In genomic region chr3:55486857-55487375, GRCh38 we compare ENCODE assay signal across 8 cellular contexts. TPM values are rescaled to one million over a fixed set of nuclear protein-coding genes. Genes with fewer than 3 reads are reported as not detected.
DNase-seq lines count a peak whose midpoint lies in the region; ATAC-seq, FAIRE-seq and TF ChIP-seq lines count a peak whose summit lies in the region.

Gene WNT5A, minus strand, starts transcription at chr3:55487306. Its CDS starts 321 bp downstream, at chr3:55486985.

- H3K79me1 ChIP-seq in H1 (ENCODE audit: low read depth, low read length) = no peaks in the 10 kb centered on the region

- TF ChIP-seq POLR2A in H1 (IDR thresholded peaks at IDR 0.05; ENCODE audit: control extremely low read depth in 1 of 2, low read depth in 2 of 2, low read length in 2 of 2) = no peak

- no peak within 1 kb of the TSS for H3K14ac ChIP-seq in H1 (ENCODE audit: insufficient read length)

- H3K23me2 ChIP-seq in H1 (ENCODE audit: low read depth, low read length) = peaks cover 54% of the 10 kb centered on the region

- H3K18ac ChIP-seq in H1 (ENCODE audit: extremely low read depth, low read length) = peak within 1 kb of the TSS; percentile 88

- H3K27me3 Mint-ChIP-seq in mesothelial cell of epicardium (ENCODE audit: low read depth) = peaks cover 37% of the 10 kb centered on the region
- H3K27me3 Mint-ChIP-seq in CD8-positive, alpha-beta memory T cell = peaks cover 53 to 73% of the 10 kb centered on the region in 2 donors

- H3K4me1 ChIP-seq in OCI-LY1 (ENCODE audit: insufficient read depth, low read length, severe bottlenecking) (peaks cover 29% of the 10 kb centered on the region), H1 (replicated peaks in 1 of 4; ENCODE audit: control insufficient read depth in 3 of 4, insufficient read depth in 4 of 4, low read length in 3 of 4) (peaks cover 6 to 31% (median 18%) of the 10 kb centered on the region in 4 experiments), aorta (ENCODE audit: control insufficient read depth in 1 of 2, insufficient read depth in 2 of 2, low read length in 2 of 2) (no peaks in the 10 kb centered on the region)
- H3K4me1 ChIP-seq in CD8-positive, alpha-beta memory T cell (ENCODE audit: insufficient read depth, low read length) = no peaks in the 10 kb centered on the region

- H4K91ac ChIP-seq in H1 (replicated peaks; ENCODE audit: insufficient read length, low read length) = peak within 1 kb of the TSS; percentile 78

- H4K8ac ChIP-seq in H1 (ENCODE audit: extremely low read depth, insufficient read depth, low read length) = no peak within 1 kb of the TSS; the same call in 1 of the 2 replicates

- no peak within 1 kb of the TSS for H3K56ac ChIP-seq in H1 (replicated peaks; ENCODE audit: insufficient read length, low read depth, low read length)

- no peak for FAIRE-seq in H1 (lab: Jason Lieb, UNC)

- no peak within 1 kb of the TSS; the same call in 1 of the 2 replicates for H2BK5ac ChIP-seq in H1 (ENCODE audit: low read depth, low read length)

- POLR2A ChIA-PET in H1 (lab: Charles Lee; ENCODE audit: partially characterized antibody) = no interaction called here
- POLR2A ChIA-PET in CD8-positive, alpha-beta memory T cell (lab: Charles Lee) = no interaction called here

- H3K27ac ChIP-seq in OCI-LY1 (ENCODE audit: low read depth, low read length, poor library complexity, severe bottlenecking) (peak within 1 kb of the TSS; percentile 76), H1 (ENCODE audit: low read depth, low read length) (no peak within 1 kb of the TSS), aorta (ENCODE audit: low read depth in 1 of 2, low read length in 2 of 2) (no peak within 1 kb of the TSS)
- no peak within 1 kb of the TSS for H3K27ac ChIP-seq in CD8-positive, alpha-beta memory T cell (ENCODE audit: low read depth, low read length)

- H2AFZ ChIP-seq in OCI-LY1 (ENCODE audit: low read length) (no peak within 1 kb of the TSS), H1 (ENCODE audit: low read length) (0 out of 2 replicates have a peak within 1 kb of the TSS, but pooled peaks have one; percentile 46)

- H3K27me3 ChIP-seq in OCI-LY1 (ENCODE audit: insufficient read depth, low read length) = no peaks in the 10 kb centered on the region
- H3K27me3 ChIP-seq in H1 (replicated peaks in 1 of 4; ENCODE audit: control insufficient read depth in 3 of 4, extremely low read depth in 1 of 4, insufficient read depth in 3 of 4, low read length in 3 of 4) = peaks cover 25 to 82% (median 68%) of the 10 kb centered on the region in 4 experiments
- H3K27me3 ChIP-seq in aorta (ENCODE audit: control insufficient read depth in 1 of 2, insufficient read depth in 2 of 2, low read length in 1 of 2) = no peaks in the 10 kb centered on the region
- H3K27me3 ChIP-seq in CD8-positive, alpha-beta memory T cell (ENCODE audit: insufficient read depth, low read length, poor library complexity, severe bottlenecking) = no peaks in the 10 kb centered on the region

- no peak within 1 kb of the TSS for H2AK5ac ChIP-seq in H1 (ENCODE audit: low read depth, low read length)

- no peak for TF ChIP-seq EP300 in H1 (IDR thresholded peaks at IDR 0.05; ENCODE audit: borderline replicate concordance in 1 of 2, low read depth in 2 of 2, low read length in 2 of 2)

- no peaks in the 10 kb centered on the region for H3K9me3 Mint-ChIP-seq in mesothelial cell of epicardium
- peaks cover 0 to 14% (median 7%) of the 10 kb centered on the region in 5 donors for H3K9me3 Mint-ChIP-seq in CD8-positive, alpha-beta memory T cell

- H3K9me2 ChIP-seq in OCI-LY1 (ENCODE audit: low read depth, low read length) = no peaks in the 10 kb centered on the region

- no peaks in the 10 kb centered on the region for H3K36me3 Mint-ChIP-seq in mesothelial cell of epicardium
- peaks cover 0 to 5% (median 0%) of the 10 kb centered on the region in 3 donors for H3K36me3 Mint-ChIP-seq in CD8-positive, alpha-beta memory T cell

- TF ChIP-seq CTCF in OCI-LY1 (IDR thresholded peaks at IDR 0.05; ENCODE audit: low read length) = no peak
- TF ChIP-seq CTCF in H1 (IDR thresholded peaks at IDR 0.05; ENCODE audit: control extremely low read depth in 1 of 3, insufficient read depth in 1 of 3, low read depth in 1 of 3, low read length in 3 of 3) = no peak
- TF ChIP-seq CTCF in mesothelial cell of epicardium (IDR thresholded peaks at IDR 0.05; ENCODE audit: unreplicated experiment) = no peak

- CTCF ChIA-PET in H1 (lab: Charles Lee; ENCODE audit: partially characterized antibody) = interaction anchor here (0.9 to 2.8 kb wide), 11 partner anchors 10 to 413 kb away, joined by 3 to 18 read pairs (median 3); no protein-coding TSS in a partner anchor
- CTCF ChIA-PET in CD8-positive, alpha-beta memory T cell (lab: Charles Lee) = no interaction called here

- no peak within 1 kb of the TSS for H3K23ac ChIP-seq in H1 (ENCODE audit: insufficient read length)

- no peaks in the 10 kb centered on the region for H3K9me3 ChIP-seq in OCI-LY1 (ENCODE audit: low read length)
- H3K9me3 ChIP-seq in H1 (ENCODE audit: insufficient read depth in 2 of 2, low read depth in 1 of 2, low read length in 1 of 2) = no peaks in the 10 kb centered on the region
- H3K9me3 ChIP-seq in aorta (ENCODE audit: control insufficient read depth, low read length) = no peaks in the 10 kb centered on the region
- H3K9me3 ChIP-seq in CD8-positive, alpha-beta memory T cell (ENCODE audit: low read length) = no peaks in the 10 kb centered on the region

- H3K36me3 ChIP-seq in OCI-LY1 (ENCODE audit: insufficient read depth, low read length) (no peaks in the 10 kb centered on the region), H1 (ENCODE audit: control insufficient read depth in 2 of 4, insufficient read depth in 4 of 4, low read length in 3 of 4) (no peaks in the 10 kb centered on the region), aorta (ENCODE audit: control insufficient read depth in 1 of 2, insufficient read depth in 2 of 2, low read length in 1 of 2) (no peaks in the 10 kb centered on the region)
- no peaks in the 10 kb centered on the region for H3K36me3 ChIP-seq in CD8-positive, alpha-beta memory T cell (ENCODE audit: insufficient read depth, low read length)

- peak within 1 kb of the TSS; percentile 13; the same call in 1 of the 2 replicates for H2BK20ac ChIP-seq in H1 (ENCODE audit: low read length)

- intact Hi-C loops in aorta (cut with DNase I) = loop anchor here in 1 of 2 donors (10.0 kb wide), 1 partner anchor 1008 kb away; no protein-coding TSS in a partner anchor

- peak within 1 kb of the TSS; percentile 71; the same call in 1 of the 2 replicates for H2BK12ac ChIP-seq in H1 (ENCODE audit: low read depth, low read length)

- TF ChIP-seq RAD21 in H1 (IDR thresholded peaks at IDR 0.05 in 1 of 2, conservative IDR thresholded peaks at IDR 0.05 in 1 of 2; ENCODE audit: low read depth in 2 of 2, low read length in 2 of 2) = no peak; a peak in 1 of 4 replicates

- H4K5ac ChIP-seq in H1 (ENCODE audit: insufficient read length, low read depth, low read length) = peak within 1 kb of the TSS; percentile 36

- no peaks in the 10 kb centered on the region for H3F3A ChIP-seq in OCI-LY1 (ENCODE audit: insufficient read depth, low read length)

- H3K27ac Mint-ChIP-seq in mesothelial cell of epicardium = peak within 1 kb of the TSS; percentile 97
- H3K27ac Mint-ChIP-seq in CD8-positive, alpha-beta memory T cell = no peak within 1 kb of the TSS

- peak within 1 kb of the TSS; percentile 97 for H3K4me3 Mint-ChIP-seq in mesothelial cell of epicardium
- H3K4me3 Mint-ChIP-seq in CD8-positive, alpha-beta memory T cell = no peak within 1 kb of the TSS

- H3K9ac ChIP-seq in OCI-LY1 (ENCODE audit: low read length) (peak within 1 kb of the TSS; percentile 54; the same call in 1 of the 2 replicates), H1 (replicated peaks in 1 of 4; ENCODE audit: extremely low read depth in 1 of 4, low read depth in 3 of 4, low read length in 3 of 4) (peak within 1 kb of the TSS in 1 of 4 experiments; percentile 62; a peak in 3 of 7 replicates)

- no peak within 1 kb of the TSS for H3K4ac ChIP-seq in H1 (replicated peaks; ENCODE audit: insufficient read length, low read depth, low read length)

- H3K4me1 Mint-ChIP-seq in mesothelial cell of epicardium = peaks cover 67% of the 10 kb centered on the region
- peaks cover 4 to 22% (median 11%) of the 10 kb centered on the region in 3 donors for H3K4me1 Mint-ChIP-seq in CD8-positive, alpha-beta memory T cell

- no peak within 1 kb of the TSS for H2BK120ac ChIP-seq in H1 (replicated peaks; ENCODE audit: low read depth, low read length)

- no peaks in the 10 kb centered on the region for H3K79me2 ChIP-seq in OCI-LY1 (ENCODE audit: insufficient read depth, low read length)
- no peaks in the 10 kb centered on the region for H3K79me2 ChIP-seq in H1 (ENCODE audit: control insufficient read depth in 1 of 2, insufficient read depth in 2 of 2, low read length in 2 of 2)

- H3K4me3 ChIP-seq in GM08714 (ENCODE audit: low read length) (peak within 1 kb of the TSS; percentile 61), OCI-LY1 (ENCODE audit: low read depth, low read length, poor library complexity, severe bottlenecking) (peak within 1 kb of the TSS; percentile 68), H1 (ENCODE audit: extremely low read depth in 1 of 4, insufficient read depth in 2 of 4, low read depth in 3 of 4, low read length in 4 of 4) (peak within 1 kb of the TSS; percentile 42 to 90 (median 70)), aorta (ENCODE audit: low read length in 2 of 2) (peak within 1 kb of the TSS; percentile 38 to 66)
- no peak within 1 kb of the TSS for H3K4me3 ChIP-seq in CD8-positive, alpha-beta memory T cell (ENCODE audit: low read length)

- 1% methylated on average over 40 of the region's 52 CpGs; no CpG with 5 or more reads in 1 of the 2 experiments for WGBS in H1 (ENCODE audit: extremely low coverage in 1 of 2, insufficient coverage in 1 of 2, insufficient read length in 1 of 2, insufficient replicate concordance in 2 of 2, low coverage in 1 of 2, low lambda C conversion rate in 2 of 2, missing lambda C conversion rate in 1 of 2), 2 experiments
- 1 to 2% methylated on average over 50 to 52 of the region's 52 CpGs for WGBS in aorta, 2 donors

- peak; percentile 23 for ATAC-seq in aorta (ENCODE audit: low FRiP score)

- peak within 1 kb of the TSS; percentile 88; the same call in 1 of the 2 replicates for H2BK15ac ChIP-seq in H1 (ENCODE audit: low read length)

- H3K4me2 ChIP-seq in OCI-LY1 (ENCODE audit: low read length) (peak within 1 kb of the TSS; percentile 79), H1 (ENCODE audit: insufficient read depth in 1 of 2, low read depth in 2 of 2, low read length in 2 of 2) (peak within 1 kb of the TSS; percentile 99)

- no peaks in the 10 kb centered on the region for H4K20me1 ChIP-seq in OCI-LY1 (ENCODE audit: insufficient read depth, low read length)
- peaks cover 5 to 8% of the 10 kb centered on the region in 2 experiments for H4K20me1 ChIP-seq in H1 (replicated peaks in 1 of 2; ENCODE audit: control insufficient read depth in 1 of 2, insufficient read depth in 2 of 2, low read length in 2 of 2)

- DNase-seq in H1 (ENCODE audit: low read depth in 1 of 2, low spot score in 2 of 2) (no peak), mesothelial cell of epicardium (ENCODE audit: low spot score in 2 of 2, unreplicated experiment in 2 of 2) (peak; percentile 25 to 62), aorta (no peak), midbrain (lab: John Stamatoyannopoulos, UW) (no peak), SIG-M5 treated with dmso at 0.1 percent for 504 hours (lab: John Stamatoyannopoulos, UW; ENCODE audit: unreplicated experiment) (no peak)
- no peak for DNase-seq in CD8-positive, alpha-beta memory T cell

RNA-seq across cellular contexts. Expression of gene WNT5A, which starts in this region (rescaled TPM):
- 3.3 and 5.6 TPM in 2 replicates for total RNA-seq in H1 (2021; fragmentation: NEBNext Ultra II Directional; extraction: Animal tissue kit (Norgen Biotek cat#: 25700))
- polyA plus RNA-seq in H1 (2011; rRNA removed) = 3.9 and 4.2 TPM in 2 replicates
- polyA plus RNA-seq in H1 (2011; cell fraction: cytosol; rRNA removed) = 2.8 TPM
- polyA plus RNA-seq in H1 (2011; cell fraction: nucleus; rRNA removed) = 8.1 TPM
- 2.7 to 4.3 TPM (median 3.2 TPM) in 4 replicates for polyA plus RNA-seq in H1 (2012, experiment 1 of 2)
- 0.49 TPM for polyA plus RNA-seq in H1 (2012, experiment 2 of 2)
- polyA plus RNA-seq in H1 (2013, experiment 1 of 2) = 2.2 TPM
- polyA plus RNA-seq in H1 (2013, experiment 2 of 2) = 2.2 TPM
- polyA minus RNA-seq in H1 (2011; rRNA and poly(A)+ RNA removed) = 6.5 and 13.0 TPM in 2 replicates
- 10.1 TPM for polyA minus RNA-seq in H1 (2011; cell fraction: cytosol; rRNA and poly(A)+ RNA removed)
- 12.2 TPM for polyA minus RNA-seq in H1 (2011; cell fraction: nucleus; rRNA and poly(A)+ RNA removed)
- total RNA-seq in mesothelial cell of epicardium = 59.0 to 63.8 TPM (median 61.7 TPM) in 3 replicates
- 10 to 100 TPM in 1 of 2 donors, under 1 TPM in 1; 0.52 to 10.6 TPM for total RNA-seq in aorta
- polyA plus RNA-seq in aorta = under 1 TPM; 0.13 to 0.33 TPM
- total RNA-seq in CD8-positive, alpha-beta memory T cell = not detected
- polyA plus RNA-seq in CD8-positive, alpha-beta memory T cell = not detected

Comparison
In these comparisons a context has a peak if more than half of its experiments do, and no peak if none do; other contexts are left out.
1. DNase-seq: peak in mesothelial cell of epicardium (2 of 2); none in H1 (0 of 2), aorta (0 of 2), midbrain (single experiment), CD8-positive, alpha-beta memory T cell (0 of 5) and SIG-M5 treated with dmso at 0.1 percent for 504 hours (single experiment).